ENCODE assay signal across 8 cellular contexts in genomic region chr4:70152088-70152487, GRCh38.
"Had no signal": no experiment of that assay in that cellular context is flagged by ENCODE, and none has a peak within 500 bp of the region (broad histone marks: within the 10 kb centered on the region; RNA-seq: fewer than 3 reads in every experiment).

No MANE protein-coding gene starts in this region.

- H3K36me3 ChIP-seq: HAP-1 had no signal

- H3K4me3 ChIP-seq: GM23248, GM23338, HAP-1 had no signal

- H3K9me3 ChIP-seq: HAP-1 had no signal

- H3K27ac ChIP-seq: GM23248 had no signal

- DNase-seq: GM23248, GOT3, H7, H9, HCEC 1CT, HFFc6 had no signal
